9 cellular contexts compared by ENCODE assay signal in genomic region chr10:43292745-43293676, GRCh38. TPM values are rescaled to one million over a fixed set of nuclear protein-coding genes. Genes with fewer than 3 reads are reported as not detected.
DNase-seq lines count a peak whose midpoint lies in the region; ATAC-seq and TF ChIP-seq lines count a peak whose summit lies in the region.
"Had no signal": no experiment of that assay in that cellular context is flagged by ENCODE, and none has a peak within 500 bp of the region (broad histone marks: within the 10 kb centered on the region; RNA-seq: fewer than 3 reads in every experiment).

No MANE protein-coding gene starts in this region.

- intact Hi-C loops in activated CD8-positive, alpha-beta T cell treated with anti-CD3 and anti-CD28 coated beads for 36 hours (cut with micrococcal nuclease), result loop anchor here (1.0 kb wide), 2 partner anchors 55 to 169 kb away; no protein-coding TSS in a partner anchor
- intact Hi-C loops in thyroid gland (cut with DNase I), result no loop called here

- H3K36me3 Mint-ChIP-seq in activated CD8-positive, alpha-beta T cell treated with anti-CD3 and anti-CD28 coated beads for 36 hours (ENCODE audit: low read depth), result no peaks in the 10 kb centered on the region

- no peak overlapping the region for H3K27ac ChIP-seq in thyroid gland
- H3K27ac ChIP-seq: SK-N-MC had no signal

- peak; percentile 74 for TF ChIP-seq CTCF in activated CD8-positive, alpha-beta T cell treated with anti-CD3 and anti-CD28 coated beads for 36 hours (IDR thresholded peaks at IDR 0.05)
- peak; percentile 89 for TF ChIP-seq CTCF in epithelial cell of proximal tubule (conservative IDR thresholded peaks at IDR 0.05; ENCODE audit: low read depth, low read length)
- TF ChIP-seq CTCF in thyroid gland (IDR thresholded peaks at IDR 0.05), result peak in 5 of 6 experiments; percentile 43 to 77 (median 71)

- H3K4me3 Mint-ChIP-seq in activated CD8-positive, alpha-beta T cell treated with anti-CD3 and anti-CD28 coated beads for 36 hours, result no peak overlapping the region

- no peaks in the 10 kb centered on the region for H3K9me3 Mint-ChIP-seq in activated CD8-positive, alpha-beta T cell treated with anti-CD3 and anti-CD28 coated beads for 36 hours

- H3K27me3 ChIP-seq in H7 (ENCODE audit: control insufficient read depth, insufficient read depth, low read length) (peaks cover 2% of the 10 kb centered on the region), thyroid gland (no peaks in the 10 kb centered on the region)

- H3K27ac Mint-ChIP-seq in activated CD8-positive, alpha-beta T cell treated with anti-CD3 and anti-CD28 coated beads for 36 hours, result peak overlapping the region; percentile 60

- POLR2A ChIA-PET in activated CD8-positive, alpha-beta T cell treated with anti-CD3 and anti-CD28 coated beads for 36 hours (lab: Charles Lee), result interaction anchor here (1.1 to 1.5 kb wide), 2 partner anchors 69 to 70 kb away, joined by 4 read pairs; no protein-coding TSS in a partner anchor

- H3K4me1 Mint-ChIP-seq in activated CD8-positive, alpha-beta T cell treated with anti-CD3 and anti-CD28 coated beads for 36 hours (ENCODE audit: low read depth), result peaks cover 28% of the 10 kb centered on the region

- no peaks in the 10 kb centered on the region for H3K27me3 Mint-ChIP-seq in activated CD8-positive, alpha-beta T cell treated with anti-CD3 and anti-CD28 coated beads for 36 hours

- CTCF ChIA-PET in activated CD8-positive, alpha-beta T cell treated with anti-CD3 and anti-CD28 coated beads for 36 hours (lab: Charles Lee), result interaction anchor here (1.0 to 5.4 kb wide), 24 partner anchors 9 to 504 kb away, joined by 3 to 68 read pairs (median 4); partner anchors contain the start of genes RASGEF1A and ZNF32

- no peaks in the 10 kb centered on the region for H3K36me3 ChIP-seq in H7 (replicated peaks; ENCODE audit: control insufficient read depth, insufficient read depth, low read length)
- no peaks in the 10 kb centered on the region for H3K36me3 ChIP-seq in thyroid gland

- TF ChIP-seq POLR2A in thyroid gland (IDR thresholded peaks at IDR 0.05), result no peak

- H3K4me3 ChIP-seq in H7 (ENCODE audit: insufficient read depth, low read depth, low read length), result no peak overlapping the region
- no peak overlapping the region for H3K4me3 ChIP-seq in epithelial cell of proximal tubule (ENCODE audit: low read depth, low read length)
- H3K4me3 ChIP-seq in thyroid gland (replicated peaks in 1 of 3), result no peak overlapping the region
- H3K4me3 ChIP-seq: SK-N-MC had no signal

- H3K9me3 ChIP-seq in thyroid gland, result no peaks in the 10 kb centered on the region

- H3K4me1 ChIP-seq in thyroid gland, result peaks cover 0 to 2% of the 10 kb centered on the region in 2 donors

- WGBS in thyroid gland, 2 donors, result 20 to 21% methylated on average over 16 of the region's 16 CpGs

- DNase-seq in D341Med (ENCODE audit: low spot score), result peak; percentile 74
- peak; percentile 76 for DNase-seq in H7
- DNase-seq in NCI-H226, result peak; percentile 36
- peak; percentile 62 for DNase-seq in activated CD8-positive, alpha-beta T cell treated with anti-CD3 and anti-CD28 coated beads for 36 hours
- DNase-seq in epithelial cell of proximal tubule (ENCODE audit: low read depth), result peak; percentile 9
- peak; percentile 67 for DNase-seq in myocyte (ENCODE audit: low read depth)
- DNase-seq in thyroid gland, result peak; percentile 49 to 60

- ATAC-seq in activated CD8-positive, alpha-beta T cell treated with anti-CD3 and anti-CD28 coated beads for 36 hours, result peak; percentile 67
- ATAC-seq in GM19455 (IDR thresholded peaks at IDR 0.05; ENCODE audit: unreplicated experiment), result no peak

RNA-seq across cellular contexts. Expression of gene RASGEF1A, which starts 26.1 kb away (rescaled TPM):
- 31.0 and 41.3 TPM in 2 replicates for total RNA-seq in H7 (2014; rRNA removed; shearing (Covaris generic))
- 1 to 10 TPM; 1.2 to 1.5 TPM for total RNA-seq in activated CD8-positive, alpha-beta T cell treated with anti-CD3 and anti-CD28 coated beads for 36 hours
- 1.6 and 2.0 TPM in 2 replicates for total RNA-seq in epithelial cell of proximal tubule
- total RNA-seq in myocyte, result 2.6 TPM in 1 of 2 replicates, not detected in the other
- 0.35 TPM for polyA plus RNA-seq in myocyte (2012)
- 1 to 10 TPM; 1.2 to 3.0 (median 2.0) TPM for total RNA-seq in thyroid gland

Comparison
In these comparisons a context has a peak if more than half of its experiments do, and no peak if none do; other contexts are left out.
1. DNase-seq: peak in every context shown above with its lines; median percentile 76 in H7; 74 in D341Med; 67 in myocyte; 62 in activated CD8-positive, alpha-beta T cell treated with anti-CD3 and anti-CD28 coated beads for 36 hours; 54 in thyroid gland; 36 in NCI-H226; 9 in epithelial cell of proximal tubule.